ENCODE assay signal across 27 cellular contexts in the genomic region with DNA sequence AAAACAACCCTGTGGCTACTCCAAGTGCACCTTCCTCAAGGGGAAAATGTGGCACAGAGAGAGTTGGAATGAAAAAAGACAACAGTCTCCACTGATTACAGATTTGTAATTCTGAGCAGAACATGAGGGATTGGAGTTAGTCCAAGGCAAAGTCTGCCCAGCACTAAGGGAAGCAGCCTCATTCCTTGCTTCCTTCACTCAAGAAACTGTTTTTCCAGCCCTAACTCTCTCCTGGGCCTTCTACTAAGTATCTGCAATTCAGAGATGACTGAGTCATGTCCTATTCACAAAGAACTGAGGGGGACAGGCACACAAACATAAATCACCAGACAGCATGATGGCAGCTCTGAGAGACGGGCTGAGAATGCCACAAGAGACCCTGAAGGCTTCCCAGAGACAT.
DNase-seq lines count a peak whose midpoint lies in the region; ATAC-seq and TF ChIP-seq lines count a peak whose summit lies in the region.
"Had no signal": no experiment of that assay in that cellular context is flagged by ENCODE, and none has a peak within 500 bp of the region (broad histone marks: within the 10 kb centered on the region; RNA-seq: fewer than 3 reads in every experiment).

No MANE protein-coding gene starts in this region.

- H3K27ac ChIP-seq in mesendoderm (ENCODE audit: low read depth, low read length): no peak overlapping the region
- peak overlapping the region in 2 of 3 donors; percentile 48 to 59 for H3K27ac ChIP-seq in thyroid gland
- H3K27ac ChIP-seq in psoas muscle: no peak overlapping the region
- no peak overlapping the region for H3K27ac ChIP-seq in gastrocnemius medialis
- H3K27ac ChIP-seq in vagina: no peak overlapping the region
- H3K27ac ChIP-seq: breast epithelium, colonic mucosa, left lung, upper lobe of right lung had no signal

- no peaks in the 10 kb centered on the region for H3K79me1 ChIP-seq in mesendoderm (ENCODE audit: low read length)

- H3K56ac ChIP-seq in mesendoderm (ENCODE audit: low read length): no peak overlapping the region

- intact Hi-C loops in thyroid gland (cut with DNase I) (no loop called here), psoas muscle (cut with DNase I) (no loop called here), gastrocnemius medialis (cut with DNase I; ENCODE audit: low total_unique reads) (no loop called here), vagina (cut with DNase I) (no loop called here)

- no peaks in the 10 kb centered on the region for H3K27me3 ChIP-seq in mesendoderm (ENCODE audit: insufficient read depth, low read length, poor library complexity)
- no peaks in the 10 kb centered on the region for H3K27me3 ChIP-seq in thyroid gland
- peaks cover 0 to 1% (median 0%) of the 10 kb centered on the region in 3 donors for H3K27me3 ChIP-seq in psoas muscle (ENCODE audit: insufficient read depth in 3 of 3, low read length in 2 of 3)
- H3K27me3 ChIP-seq in gastrocnemius medialis: no peaks in the 10 kb centered on the region
- H3K27me3 ChIP-seq in vagina: no peaks in the 10 kb centered on the region
- H3K27me3 ChIP-seq: breast epithelium, colonic mucosa, left lung, upper lobe of right lung had no signal

- H2BK15ac ChIP-seq in mesendoderm (replicated peaks; ENCODE audit: low read depth): no peak overlapping the region

- H3K36me3 ChIP-seq in mesendoderm (ENCODE audit: control insufficient read depth, insufficient read depth, low read length) (no peaks in the 10 kb centered on the region), thyroid gland (no peaks in the 10 kb centered on the region), psoas muscle (ENCODE audit: insufficient read depth in 1 of 2, low read depth in 1 of 2) (no peaks in the 10 kb centered on the region), gastrocnemius medialis (no peaks in the 10 kb centered on the region), vagina (no peaks in the 10 kb centered on the region)
- H3K36me3 ChIP-seq: breast epithelium, colonic mucosa, left lung, upper lobe of right lung had no signal

- ATAC-seq in psoas muscle (no peak), gastrocnemius medialis (no peak)
- ATAC-seq: activated naive CD8-positive, alpha-beta T cell treated with anti-CD3 and anti-CD28 coated beads, Interleukin-2, amount 50 U/mL, for 24 hours; activated T-cell treated with anti-CD3 and anti-CD28 coated beads, Interleukin-2, amount 50 U/mL, for 4 hours; left lung; naive thymus-derived CD8-positive, alpha-beta T cell; upper lobe of right lung had no signal

- no peak overlapping the region for H4K8ac ChIP-seq in mesendoderm (ENCODE audit: low read depth, low read length)

- no peak overlapping the region for H3K4ac ChIP-seq in mesendoderm (ENCODE audit: low read depth, low read length)

- H4K5ac ChIP-seq in mesendoderm (ENCODE audit: low read length): no peak overlapping the region

- H3K4me3 ChIP-seq in astrocyte of the spinal cord (ENCODE audit: low read depth, low read length) (no peak overlapping the region), mesendoderm (ENCODE audit: low read length) (no peak overlapping the region), thyroid gland (replicated peaks in 1 of 3) (no peak overlapping the region), psoas muscle (no peak overlapping the region), gastrocnemius medialis (no peak overlapping the region), vagina (no peak overlapping the region)
- H3K4me3 ChIP-seq: breast epithelium, colonic mucosa, left lung, upper lobe of right lung had no signal

- in situ Hi-C loops in astrocyte of the spinal cord (cut with HindIII; ENCODE audit: low sequenced_read_pairs) (no loop called here), gastrocnemius medialis (cut with MboI; ENCODE audit: low sequenced_read_pairs in 4 of 4) (loop anchor here in 2 of 4 donors (25.0 kb wide), 1 partner anchor 497 kb away; no protein-coding TSS in a partner anchor)

- no peak overlapping the region for H3K9ac ChIP-seq in mesendoderm (ENCODE audit: low read length)

- no peaks in the 10 kb centered on the region for H3K4me1 ChIP-seq in mesendoderm (ENCODE audit: control insufficient read depth, low read depth, low read length)
- peaks cover 13 to 28% of the 10 kb centered on the region in 2 donors for H3K4me1 ChIP-seq in thyroid gland
- no peaks in the 10 kb centered on the region for H3K4me1 ChIP-seq in psoas muscle
- H3K4me1 ChIP-seq in gastrocnemius medialis: no peaks in the 10 kb centered on the region
- H3K4me1 ChIP-seq in vagina: peaks cover 9% of the 10 kb centered on the region
- H3K4me1 ChIP-seq: breast epithelium, colonic mucosa, left lung, upper lobe of right lung had no signal

- no peak overlapping the region for H3K23ac ChIP-seq in mesendoderm (ENCODE audit: low read length)

- H3K9me3 ChIP-seq in thyroid gland (no peaks in the 10 kb centered on the region), psoas muscle (no peaks in the 10 kb centered on the region), gastrocnemius medialis (no peaks in the 10 kb centered on the region), vagina (no peaks in the 10 kb centered on the region)
- H3K9me3 ChIP-seq: breast epithelium, colonic mucosa, left lung, upper lobe of right lung had no signal

- WGBS in mesendoderm (ENCODE audit: extremely low coverage, insufficient coverage, low lambda C conversion rate): no CpG with 5 or more reads among the region's 1 CpG
- 67 to 88% methylated on average over 1 of the region's 1 CpG for WGBS in thyroid gland, 2 donors
- WGBS in psoas muscle, 3 donors: 50 to 64% (median 52%) methylated on average over 1 of the region's 1 CpG

- H3K18ac ChIP-seq in mesendoderm (ENCODE audit: low read length): peak overlapping the region; percentile 14

- H2AK5ac ChIP-seq in mesendoderm (ENCODE audit: low read length): no peak overlapping the region

- TF ChIP-seq POLR2A in thyroid gland (IDR thresholded peaks at IDR 0.05) (no peak), gastrocnemius medialis (IDR thresholded peaks at IDR 0.05) (no peak), vagina (IDR thresholded peaks at IDR 0.05) (no peak)

- no peaks in the 10 kb centered on the region for H3K79me2 ChIP-seq in mesendoderm (ENCODE audit: control insufficient read depth, insufficient read depth, low read length)

- DNase-seq in GM03348 (ENCODE audit: low spot score): peak; percentile 49
- DNase-seq in astrocyte of the spinal cord (ENCODE audit: low read depth, low spot score): peak; percentile 25
- DNase-seq in mesendoderm: no peak
- no peak for DNase-seq in thyroid gland
- DNase-seq in psoas muscle: no peak
- no peak for DNase-seq in gastrocnemius medialis
- DNase-seq in vagina (ENCODE audit: extremely low spot score in 2 of 2): no peak
- DNase-seq: activated CD4-positive, alpha-beta T cell treated with anti-CD3 and anti-CD28 coated beads, Interleukin-2, amount 10 ng/mL, durations not matched to agents 24 days and 14 days; activated gamma-delta T cell treated with Interleukin-2 at 50 U/mL for 16 hours; activated naive CD8-positive, alpha-beta T cell treated with anti-CD3 and anti-CD28 coated beads, Interleukin-2, amount 50 U/mL, for 24 hours; activated T-cell treated with anti-CD3 and anti-CD28 coated beads, Interleukin-2, amount 50 U/mL, for 4 hours; colonic mucosa; effector CD8-positive, alpha-beta T cell; foreskin fibroblast; HCEC 1CT; hypothalamus; left lung; midbrain; naive thymus-derived CD8-positive, alpha-beta T cell; NCI-H1694 treated with DMSO at 0.1 percent for 48 hours; NCI-H2171 treated with DMSO at 0.1 percent for 48 hours; NCI-H524; occipital lobe; SIG-M5; T1000; upper lobe of right lung had no signal

- H2BK120ac ChIP-seq in mesendoderm (ENCODE audit: low read depth, low read length): no peak overlapping the region

- no peak overlapping the region for H3K4me2 ChIP-seq in mesendoderm (ENCODE audit: low read length)

- no peak overlapping the region for H2BK5ac ChIP-seq in mesendoderm (ENCODE audit: low read length)

- no peak for TF ChIP-seq CTCF in astrocyte of the spinal cord (IDR thresholded peaks at IDR 0.05; ENCODE audit: low read depth, low read length)
- no peak for TF ChIP-seq CTCF in thyroid gland (IDR thresholded peaks at IDR 0.05)
- no peak for TF ChIP-seq CTCF in psoas muscle (IDR thresholded peaks at IDR 0.05)
- TF ChIP-seq CTCF in gastrocnemius medialis (IDR thresholded peaks at IDR 0.05 in 4 of 5, conservative IDR thresholded peaks at IDR 0.05 in 1 of 5): no peak
- TF ChIP-seq CTCF in vagina (IDR thresholded peaks at IDR 0.05): no peak

Comparison
In these comparisons a context has a peak if more than half of its experiments do, and no peak if none do; other contexts are left out.
1. DNase-seq: peak in GM03348 (single experiment) and astrocyte of the spinal cord (single experiment); none in mesendoderm (single experiment), thyroid gland (0 of 2), psoas muscle (0 of 2), gastrocnemius medialis (0 of 2) and vagina (0 of 2).
2. H3K27ac ChIP-seq: peak in thyroid gland (2 of 3); none in mesendoderm (single experiment), psoas muscle (single experiment), gastrocnemius medialis (0 of 4) and vagina (single experiment).